ENCODE assay signal across 26 cellular contexts in genomic region chr14:44384093-44384492, GRCh38.
"Had no signal": no experiment of that assay in that cellular context is flagged by ENCODE, and none has a peak within 500 bp of the region (broad histone marks: within the 10 kb centered on the region; RNA-seq: fewer than 3 reads in every experiment).

No MANE protein-coding gene starts in this region.

- H3K4me3 Mint-ChIP-seq: activated naive CD4-positive, alpha-beta T cell treated with anti-CD3 and anti-CD28 coated beads, Interleukin-2, amount 10 ng/mL, durations not matched to agents 7 days and 5 days; activated naive CD8-positive, alpha-beta T cell treated with anti-CD3 and anti-CD28 coated beads, Interleukin-2, amount 10 ng/mL, durations not matched to agents 7 days and 5 days; dendritic cell treated with granulocyte-macrophage colony-stimulating factor and Interleukin-4, amounts not matched to agents 40 ng/mL and 50 ng/mL, for 4 days; endodermal cell; natural killer cell treated with Interleukin-12 subunit alpha and Interleukin-12 subunit beta and Interleukin-15 and Interleukin-18, amount 100 ng/mL, for 72 hours; T-helper 1 cell treated with Interleukin-12 subunit alpha and Interleukin-12 subunit beta and Interleukin-4 antibody, amounts not matched to agents 30 μg/mL and 1 μg/mL, for 36 hours had no signal

- H3K27ac Mint-ChIP-seq: activated naive CD4-positive, alpha-beta T cell treated with anti-CD3 and anti-CD28 coated beads, Interleukin-2, amount 10 ng/mL, durations not matched to agents 7 days and 5 days; activated naive CD8-positive, alpha-beta T cell treated with anti-CD3 and anti-CD28 coated beads, Interleukin-2, amount 10 ng/mL, durations not matched to agents 7 days and 5 days; dendritic cell treated with granulocyte-macrophage colony-stimulating factor and Interleukin-4, amounts not matched to agents 40 ng/mL and 50 ng/mL, for 4 days; endodermal cell; natural killer cell treated with Interleukin-12 subunit alpha and Interleukin-12 subunit beta and Interleukin-15 and Interleukin-18, amount 100 ng/mL, for 72 hours; T-helper 1 cell treated with Interleukin-12 subunit alpha and Interleukin-12 subunit beta and Interleukin-4 antibody, amounts not matched to agents 30 μg/mL and 1 μg/mL, for 36 hours had no signal

- ATAC-seq: activated CD4-positive, CD25-positive, alpha-beta regulatory T cell treated with anti-CD3 and anti-CD28 coated beads, Interleukin-2, amount 50 U/mL, for 24 hours; mucosa of descending colon; natural killer cell treated with Interleukin-12 subunit alpha and Interleukin-12 subunit beta and Interleukin-15 and Interleukin-18, amount 100 ng/mL, for 72 hours had no signal

- H3K27me3 Mint-ChIP-seq: activated naive CD4-positive, alpha-beta T cell treated with anti-CD3 and anti-CD28 coated beads, Interleukin-2, amount 10 ng/mL, durations not matched to agents 7 days and 5 days; activated naive CD8-positive, alpha-beta T cell treated with anti-CD3 and anti-CD28 coated beads, Interleukin-2, amount 10 ng/mL, durations not matched to agents 7 days and 5 days; dendritic cell treated with granulocyte-macrophage colony-stimulating factor and Interleukin-4, amounts not matched to agents 40 ng/mL and 50 ng/mL, for 4 days; natural killer cell treated with Interleukin-12 subunit alpha and Interleukin-12 subunit beta and Interleukin-15 and Interleukin-18, amount 100 ng/mL, for 72 hours; progenitor cell of endocrine pancreas had no signal

- DNase-seq: activated CD4-positive, alpha-beta T cell treated with anti-CD3 and anti-CD28 coated beads for 48 hours; activated CD4-positive, alpha-beta T cell treated with anti-CD3 and anti-CD28 coated beads, Interleukin-2, amount 50 U/mL, for 48 hours; activated CD8-positive, alpha-beta memory T cell treated with anti-CD3 and anti-CD28 coated beads, Interleukin-2, amount 50 U/mL, for 4 hours; activated gamma-delta T cell; activated naive CD4-positive, alpha-beta T cell treated with anti-CD3 and anti-CD28 coated beads, Interleukin-2, amount 10 ng/mL, durations not matched to agents 7 days and 5 days; activated naive CD8-positive, alpha-beta T cell treated with anti-CD3 and anti-CD28 coated beads, Interleukin-2, amount 10 ng/mL, durations not matched to agents 7 days and 5 days; activated T-cell treated with anti-CD3 and anti-CD28 coated beads, Interleukin-2, amount 50 U/mL, for 1 hour; brain microvascular endothelial cell; endodermal cell; islet precursor cell; left ventricle myocardium inferior; mesendoderm; ovary; retina; spleen; stimulated activated naive CD4-positive, alpha-beta T cell; SW 1271; T-helper 9 cell; transverse colon; WERI-Rb-1 had no signal

- H3K36me3 Mint-ChIP-seq: activated naive CD4-positive, alpha-beta T cell treated with anti-CD3 and anti-CD28 coated beads, Interleukin-2, amount 10 ng/mL, durations not matched to agents 7 days and 5 days; activated naive CD8-positive, alpha-beta T cell treated with anti-CD3 and anti-CD28 coated beads, Interleukin-2, amount 10 ng/mL, durations not matched to agents 7 days and 5 days had no signal

- H3K4me1 Mint-ChIP-seq: activated naive CD4-positive, alpha-beta T cell treated with anti-CD3 and anti-CD28 coated beads, Interleukin-2, amount 10 ng/mL, durations not matched to agents 7 days and 5 days; activated naive CD8-positive, alpha-beta T cell treated with anti-CD3 and anti-CD28 coated beads, Interleukin-2, amount 10 ng/mL, durations not matched to agents 7 days and 5 days had no signal

- H3K9me3 Mint-ChIP-seq: activated naive CD8-positive, alpha-beta T cell treated with anti-CD3 and anti-CD28 coated beads, Interleukin-2, amount 10 ng/mL, durations not matched to agents 7 days and 5 days had no signal
